1 cellular context compared by ENCODE assay signal in the genomic region with DNA sequence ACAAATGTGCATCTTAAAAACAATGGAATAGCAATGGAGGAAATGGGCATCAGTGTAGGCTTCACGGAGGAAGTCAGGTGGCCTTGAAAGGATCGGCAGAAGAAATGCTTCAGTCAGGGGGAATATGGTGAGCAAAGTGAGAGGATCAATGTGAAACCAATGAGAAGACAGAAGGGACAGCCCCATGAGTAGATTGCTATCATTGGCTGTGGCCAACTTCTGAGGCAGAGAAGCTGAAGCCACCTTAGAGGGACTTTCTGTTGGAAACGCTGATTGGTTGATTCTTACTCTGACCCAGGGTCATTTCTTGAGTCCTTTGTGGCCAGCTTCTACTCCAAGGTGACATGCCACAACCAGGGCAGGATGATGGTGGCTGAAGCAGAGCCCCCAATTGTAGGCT.
TF ChIP-seq lines count a peak whose summit lies in the region.

No MANE protein-coding gene starts in this region.

TF ChIP-seq in GM12878, 131 proteins besides CTCF, POLR2A, EP300 and RAD21 (continued from another document):
- TF ChIP-seq MTA3 (IDR thresholded peaks at IDR 0.05; ENCODE audit: borderline replicate concordance, low read length), result no peak
- TF ChIP-seq ZBED1 (IDR thresholded peaks at IDR 0.05; ENCODE audit: borderline replicate concordance), result no peak
- no peak for TF ChIP-seq NBN (IDR thresholded peaks at IDR 0.05)
- TF ChIP-seq ESRRA (IDR thresholded peaks at IDR 0.05; ENCODE audit: low read length), result no peak
- no peak for TF ChIP-seq BRCA1 (IDR thresholded peaks at IDR 0.05; ENCODE audit: low read depth, low read length)
- TF ChIP-seq RBBP5 (conservative IDR thresholded peaks at IDR 0.05), result no peak
- no peak for TF ChIP-seq CREB1 (IDR thresholded peaks at IDR 0.05; ENCODE audit: low read depth)
- TF ChIP-seq, protein P1, sequence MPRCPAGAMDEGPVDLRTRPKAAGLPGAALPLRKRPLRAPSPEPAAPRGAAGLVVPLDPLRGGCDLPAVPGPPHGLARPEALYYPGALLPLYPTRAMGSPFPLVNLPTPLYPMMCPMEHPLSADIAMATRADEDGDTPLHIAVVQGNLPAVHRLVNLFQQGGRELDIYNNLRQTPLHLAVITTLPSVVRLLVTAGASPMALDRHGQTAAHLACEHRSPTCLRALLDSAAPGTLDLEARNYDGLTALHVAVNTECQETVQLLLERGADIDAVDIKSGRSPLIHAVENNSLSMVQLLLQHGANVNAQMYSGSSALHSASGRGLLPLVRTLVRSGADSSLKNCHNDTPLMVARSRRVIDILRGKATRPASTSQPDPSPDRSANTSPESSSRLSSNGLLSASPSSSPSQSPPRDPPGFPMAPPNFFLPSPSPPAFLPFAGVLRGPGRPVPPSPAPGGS (IDR thresholded peaks at IDR 0.05; ENCODE audit: borderline replicate concordance, insufficient read depth, low read depth, low read length, poor library complexity, severe bottlenecking), result no peak
- TF ChIP-seq, protein P2, sequence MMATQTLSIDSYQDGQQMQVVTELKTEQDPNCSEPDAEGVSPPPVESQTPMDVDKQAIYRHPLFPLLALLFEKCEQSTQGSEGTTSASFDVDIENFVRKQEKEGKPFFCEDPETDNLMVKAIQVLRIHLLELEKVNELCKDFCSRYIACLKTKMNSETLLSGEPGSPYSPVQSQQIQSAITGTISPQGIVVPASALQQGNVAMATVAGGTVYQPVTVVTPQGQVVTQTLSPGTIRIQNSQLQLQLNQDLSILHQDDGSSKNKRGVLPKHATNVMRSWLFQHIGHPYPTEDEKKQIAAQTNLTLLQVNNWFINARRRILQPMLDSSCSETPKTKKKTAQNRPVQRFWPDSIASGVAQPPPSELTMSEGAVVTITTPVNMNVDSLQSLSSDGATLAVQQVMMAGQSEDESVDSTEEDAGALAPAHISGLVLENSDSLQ (IDR thresholded peaks at IDR 0.05), result no peak
- no peak for TF ChIP-seq IKZF2 (IDR thresholded peaks at IDR 0.05)
- TF ChIP-seq, protein P3, sequence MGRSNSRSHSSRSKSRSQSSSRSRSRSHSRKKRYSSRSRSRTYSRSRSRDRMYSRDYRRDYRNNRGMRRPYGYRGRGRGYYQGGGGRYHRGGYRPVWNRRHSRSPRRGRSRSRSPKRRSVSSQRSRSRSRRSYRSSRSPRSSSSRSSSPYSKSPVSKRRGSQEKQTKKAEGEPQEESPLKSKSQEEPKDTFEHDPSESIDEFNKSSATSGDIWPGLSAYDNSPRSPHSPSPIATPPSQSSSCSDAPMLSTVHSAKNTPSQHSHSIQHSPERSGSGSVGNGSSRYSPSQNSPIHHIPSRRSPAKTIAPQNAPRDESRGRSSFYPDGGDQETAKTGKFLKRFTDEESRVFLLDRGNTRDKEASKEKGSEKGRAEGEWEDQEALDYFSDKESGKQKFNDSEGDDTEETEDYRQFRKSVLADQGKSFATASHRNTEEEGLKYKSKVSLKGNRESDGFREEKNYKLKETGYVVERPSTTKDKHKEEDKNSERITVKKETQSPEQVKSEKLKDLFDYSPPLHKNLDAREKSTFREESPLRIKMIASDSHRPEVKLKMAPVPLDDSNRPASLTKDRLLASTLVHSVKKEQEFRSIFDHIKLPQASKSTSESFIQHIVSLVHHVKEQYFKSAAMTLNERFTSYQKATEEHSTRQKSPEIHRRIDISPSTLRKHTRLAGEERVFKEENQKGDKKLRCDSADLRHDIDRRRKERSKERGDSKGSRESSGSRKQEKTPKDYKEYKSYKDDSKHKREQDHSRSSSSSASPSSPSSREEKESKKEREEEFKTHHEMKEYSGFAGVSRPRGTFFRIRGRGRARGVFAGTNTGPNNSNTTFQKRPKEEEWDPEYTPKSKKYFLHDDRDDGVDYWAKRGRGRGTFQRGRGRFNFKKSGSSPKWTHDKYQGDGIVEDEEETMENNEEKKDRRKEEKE (IDR thresholded peaks at IDR 0.05), result no peak
- no peak for TF ChIP-seq PAX5 (IDR thresholded peaks at IDR 0.05; ENCODE audit: borderline replicate concordance, low read depth, low read length)
- no peak for TF ChIP-seq MEF2B (IDR thresholded peaks at IDR 0.05; ENCODE audit: partially characterized antibody, poor library complexity, severe bottlenecking)
- TF ChIP-seq NFIC (IDR thresholded peaks at IDR 0.05; ENCODE audit: low read depth, low read length), result no peak
